ENCODE assay signal across 24 cellular contexts in genomic region chrX:6210230-6210629, GRCh38. TPM values are rescaled to one million over a fixed set of nuclear protein-coding genes. Genes with fewer than 3 reads are reported as not detected.
DNase-seq lines count a peak whose midpoint lies in the region; ATAC-seq and TF ChIP-seq lines count a peak whose summit lies in the region.
"Had no signal": no experiment of that assay in that cellular context is flagged by ENCODE, and none has a peak within 500 bp of the region (broad histone marks: within the 10 kb centered on the region; RNA-seq: fewer than 3 reads in every experiment).

No MANE protein-coding gene starts in this region.

- no peak for ATAC-seq in HG03520 (IDR thresholded peaks at IDR 0.05; ENCODE audit: unreplicated experiment)
- ATAC-seq: A549; CD8-positive, alpha-beta T cell; GM12878 had no signal

- H3K9ac ChIP-seq in BLaER1 (no peak overlapping the region), H9 (ENCODE audit: extremely low read depth, insufficient read length, low read length) (no peak overlapping the region), Karpas-422 (ENCODE audit: low read length) (peak overlapping the region; percentile 6; the same call in 1 of the 2 replicates), GM23248 (no peak overlapping the region)

- H3K4ac ChIP-seq in H9 (ENCODE audit: low read depth, low read length): no peak overlapping the region

- H3K27me3 ChIP-seq in BLaER1 (no peaks in the 10 kb centered on the region), H9 (ENCODE audit: insufficient read depth, low read length) (no peaks in the 10 kb centered on the region), Karpas-422 (ENCODE audit: low read length) (no peaks in the 10 kb centered on the region), GM23248 (replicated peaks; ENCODE audit: insufficient read depth) (no peaks in the 10 kb centered on the region)

- no peak overlapping the region for H2BK5ac ChIP-seq in H9 (ENCODE audit: insufficient read length, low read length)

- H2AFZ ChIP-seq in H9 (ENCODE audit: low read length) (no peak overlapping the region), Karpas-422 (ENCODE audit: low read length) (no peak overlapping the region), GM23248 (no peak overlapping the region)

- peaks cover 17 to 34% (median 33%) of the 10 kb centered on the region in 3 experiments for H3K36me3 Mint-ChIP-seq in H9 (ENCODE audit: insufficient read depth in 1 of 3, low read depth in 3 of 3)
- H3K36me3 Mint-ChIP-seq: CD8-positive, alpha-beta T cell had no signal

- no peak overlapping the region for H3T11ph ChIP-seq in H9 (ENCODE audit: low read length)

- no peak overlapping the region for H3K4me3 Mint-ChIP-seq in H9
- H3K4me3 Mint-ChIP-seq: B cell; CD4-positive, alpha-beta T cell; CD8-positive, alpha-beta T cell had no signal

- H3K79me2 ChIP-seq in H9 (ENCODE audit: insufficient read depth, low read length): peaks cover 75% of the 10 kb centered on the region
- H3K79me2 ChIP-seq in Karpas-422 (ENCODE audit: low read length): peaks cover 100% of the 10 kb centered on the region
- H3K79me2 ChIP-seq in GM23248 (ENCODE audit: insufficient read depth): no peaks in the 10 kb centered on the region

- no peak overlapping the region for H4K5ac ChIP-seq in H9 (ENCODE audit: insufficient read length, low read depth, low read length)

- no peak overlapping the region for H2BK12ac ChIP-seq in H9 (ENCODE audit: insufficient read length, low read depth, low read length)

- H3F3A ChIP-seq in GM23248 (ENCODE audit: insufficient read depth): no peaks in the 10 kb centered on the region

- no peak overlapping the region for H4K8ac ChIP-seq in H9 (replicated peaks; ENCODE audit: insufficient read length, low read depth, low read length)

- H3K9me2 ChIP-seq in Karpas-422 (replicated peaks; ENCODE audit: insufficient read depth, low read length) (no peaks in the 10 kb centered on the region), GM23248 (ENCODE audit: insufficient read depth) (no peaks in the 10 kb centered on the region)

- no CpG with 5 or more reads among the region's 8 CpGs for WGBS in H9 (ENCODE audit: extremely low coverage, insufficient read length, low lambda C conversion rate)
- WGBS in GM23248 (ENCODE audit: low coverage in 1 of 2, low lambda C conversion rate in 2 of 2, missing lambda C conversion rate in 2 of 2), 2 experiments: 51 to 55% methylated on average over 6 to 8 of the region's 8 CpGs

- H3K79me1 ChIP-seq in H9 (ENCODE audit: insufficient read depth, low read depth, low read length, poor library complexity, severe bottlenecking): peaks cover 6% of the 10 kb centered on the region

- H3K14ac ChIP-seq in H9 (ENCODE audit: insufficient read depth, low read length): no peak overlapping the region

- no peak overlapping the region for H2BK20ac ChIP-seq in H9 (ENCODE audit: low read depth, low read length, poor library complexity, severe bottlenecking)

- H3K36me3 ChIP-seq in BLaER1 (no peaks in the 10 kb centered on the region), Karpas-422 (ENCODE audit: insufficient read depth, low read length) (peaks cover 75% of the 10 kb centered on the region), GM23248 (ENCODE audit: low read depth) (no peaks in the 10 kb centered on the region)

- no peak for TF ChIP-seq CTCF in H9 (conservative IDR thresholded peaks at IDR 0.05)

- H4K20me1 ChIP-seq in BLaER1 (no peaks in the 10 kb centered on the region), H9 (ENCODE audit: control insufficient read depth, insufficient read depth, insufficient read length) (no peaks in the 10 kb centered on the region), Karpas-422 (ENCODE audit: insufficient read depth, low read depth, low read length) (peaks cover 92% of the 10 kb centered on the region), GM23248 (ENCODE audit: insufficient read depth) (no peaks in the 10 kb centered on the region)

- in situ Hi-C loops in Caki2 (cut with HindIII; ENCODE audit: low pct_unique_long_range_greater_than_20kb, low sequenced_read_pairs) (no loop called here), GM23248 (cut with MboI) (no loop called here)

- no peak overlapping the region for H3K23ac ChIP-seq in H9 (ENCODE audit: insufficient read length, low read depth, low read length)

- no peaks in the 10 kb centered on the region for H3K9me3 ChIP-seq in BLaER1
- H3K9me3 ChIP-seq in H9 (ENCODE audit: control insufficient read depth, low read depth, low read length): no peaks in the 10 kb centered on the region
- no peaks in the 10 kb centered on the region for H3K9me3 ChIP-seq in Karpas-422 (ENCODE audit: low read length)
- H3K9me3 ChIP-seq in GM23248 (ENCODE audit: low read depth): no peaks in the 10 kb centered on the region
- H3K9me3 ChIP-seq: A549, Caco-2 had no signal

- no peak overlapping the region for H4K91ac ChIP-seq in H9 (ENCODE audit: insufficient read length, low read depth, low read length)

- no peak overlapping the region for H3K56ac ChIP-seq in H9 (ENCODE audit: insufficient read length, low read depth, low read length)

- H3K27ac Mint-ChIP-seq in H9: peak overlapping the region in 2 of 3 experiments; percentile 54 to 74; a peak in 3 of 7 replicates
- H3K27ac Mint-ChIP-seq: B cell; CD4-positive, alpha-beta T cell; CD8-positive, alpha-beta T cell had no signal

- H3K4me1 ChIP-seq in BLaER1: peaks cover 18% of the 10 kb centered on the region
- peaks cover 12% of the 10 kb centered on the region for H3K4me1 ChIP-seq in H9 (ENCODE audit: insufficient read depth, low read length)
- H3K4me1 ChIP-seq in Karpas-422 (ENCODE audit: low read length): peaks cover 99% of the 10 kb centered on the region
- no peaks in the 10 kb centered on the region for H3K4me1 ChIP-seq in GM23248 (ENCODE audit: insufficient read depth)
- H3K4me1 ChIP-seq: A549, Caco-2 had no signal

- H3K18ac ChIP-seq in H9 (ENCODE audit: insufficient read length, low read depth, low read length): no peak overlapping the region

- H3K27ac ChIP-seq in BLaER1 (no peak overlapping the region), H9 (ENCODE audit: insufficient read length, low read depth, low read length) (no peak overlapping the region), Karpas-422 (ENCODE audit: low read length) (peak overlapping the region; percentile 67), GM23248 (no peak overlapping the region)
- H3K27ac ChIP-seq: 22Rv1, A549, C4-2B had no signal

- H2BK15ac ChIP-seq in H9 (ENCODE audit: low read depth, low read length): no peak overlapping the region

- H3K4me3 ChIP-seq in BLaER1 (no peak overlapping the region), Karpas-422 (ENCODE audit: low read length) (peak overlapping the region; percentile 9; the same call in 1 of the 2 replicates), GM23248 (no peak overlapping the region)
- H3K4me3 ChIP-seq: A549, GM12878 had no signal

- H2AK5ac ChIP-seq in H9 (ENCODE audit: insufficient read length, low read length): no peak overlapping the region

- H3K23me2 ChIP-seq in H9 (ENCODE audit: insufficient read length, low read depth, low read length, poor library complexity, severe bottlenecking): no peaks in the 10 kb centered on the region

- H3K9me3 Mint-ChIP-seq in H9: no peaks in the 10 kb centered on the region
- H3K9me3 Mint-ChIP-seq: CD4-positive, alpha-beta T cell; CD8-positive, alpha-beta T cell had no signal

- no peaks in the 10 kb centered on the region for H3K27me3 Mint-ChIP-seq in H9 (ENCODE audit: low read depth)
- H3K27me3 Mint-ChIP-seq: B cell; CD4-positive, alpha-beta T cell had no signal

- H3K4me1 Mint-ChIP-seq in H9: peaks cover 27 to 32% of the 10 kb centered on the region in 2 experiments
- H3K4me1 Mint-ChIP-seq: B cell had no signal

- no peak overlapping the region for H2BK120ac ChIP-seq in H9 (ENCODE audit: low read depth, low read length, poor library complexity, severe bottlenecking)

- H3K4me2 ChIP-seq in BLaER1 (peak overlapping the region; percentile 33), H9 (ENCODE audit: insufficient read depth, insufficient read length, low read length) (no peak overlapping the region), Karpas-422 (ENCODE audit: low read depth, low read length, poor library complexity, severe bottlenecking) (peak overlapping the region; percentile 45), GM23248 (ENCODE audit: unreplicated experiment) (no peak overlapping the region)
- H3K4me2 ChIP-seq: A549 had no signal

- DNase-seq in Caki2 (ENCODE audit: low read depth) (peak; percentile 39), H9 (no peak), Karpas-422 (peak; percentile 70), NCI-H2029 (lab: John Stamatoyannopoulos, UW) (no peak), GM23248 (no peak)
- DNase-seq: AML-193; Caco-2; CD4-positive, alpha-beta T cell; CD8-positive, alpha-beta T cell; DMS 273 treated with DMSO at 0.1 percent for 48 hours; DMS153; DMS53; DMS79; DND-41; EL; GDM1 had no signal

RNA-seq across cellular contexts. Expression of gene NLGN4X, which starts 18.4 kb away (rescaled TPM):
- 12.5 and 36.6 TPM in 2 replicates for total RNA-seq in Caki2 (2014; rRNA removed; shearing (Covaris generic); ENCODE audit: low replicate concordance)
- total RNA-seq in H9 (2021): 106 and 111 TPM in 2 replicates
- total RNA-seq in Karpas-422 (2014; rRNA removed; shearing (Covaris generic); ENCODE audit: low replicate concordance): 96.9 and 183 TPM in 2 replicates
- under 0.01 TPM in 1 of 2 replicates, not detected in the other for total RNA-seq in GM23248 (2014; rRNA removed; shearing (Covaris generic))
- polyA plus RNA-seq in GM23248 (2016; fragmentation: Nextera tagmentation; extraction: Ambion mirVana): not detected in 2 replicates
- total RNA-seq: Caco-2; CD8-positive, alpha-beta T cell; G401 had no signal

Comparison
In these comparisons a context has a peak if more than half of its experiments do, and no peak if none do; other contexts are left out.
1. H3K4me2 ChIP-seq: peak in BLaER1 (single experiment) and Karpas-422 (single experiment); none in H9 (single experiment) and GM23248 (single experiment).
2. DNase-seq: peak in Caki2 (single experiment) and Karpas-422 (single experiment); none in H9 (single experiment), NCI-H2029 (single experiment) and GM23248 (single experiment).
3. RNA of gene NLGN4X, which starts 18.4 kb away (total RNA-seq): 96.9 to 183 TPM in Karpas-422, 106 to 111 TPM in H9 and 12.5 to 36.6 TPM in Caki2; under 0.01 TPM in GM23248; every median in the first group is over 10 times any median in the second.